ENCODE assay signal across 15 cellular contexts in genomic region chr18:79796016-79796415, GRCh38. TPM values are rescaled to one million over a fixed set of nuclear protein-coding genes. Genes with fewer than 3 reads are reported as not detected.
"Had no signal": no experiment of that assay in that cellular context is flagged by ENCODE, and none has a peak within 500 bp of the region (broad histone marks: within the 10 kb centered on the region; RNA-seq: fewer than 3 reads in every experiment).

No MANE protein-coding gene starts in this region.

- ATAC-seq: activated CD4-positive, alpha-beta T cell treated with anti-CD3 and anti-CD28 coated beads for 36 hours; activated CD8-positive, alpha-beta T cell treated with anti-CD3 and anti-CD28 coated beads, Interleukin-2, amount 10 ng/mL, durations not matched to agents 7 days and 5 days; foreskin keratinocyte; left lobe of liver; pancreas; stimulated activated effector memory CD8-positive, alpha-beta T cell treated with anti-CD3 and anti-CD28 coated beads, Interleukin-12 subunit alpha, Interleukin-12 subunit beta, amount 100 ng/mL, for 72 hours had no signal

- DNase-seq: activated CD4-positive, alpha-beta T cell treated with anti-CD3 and anti-CD28 coated beads for 36 hours; activated CD8-positive, alpha-beta memory T cell treated with anti-CD3 and anti-CD28 coated beads, Interleukin-2, amount 50 U/mL, for 48 hours; activated CD8-positive, alpha-beta T cell treated with anti-CD3 and anti-CD28 coated beads, Interleukin-2, amount 10 ng/mL, durations not matched to agents 7 days and 5 days; foreskin keratinocyte; retina; T-helper 9 cell; tibial artery; WERI-Rb-1 had no signal

- H3K27ac ChIP-seq: esophagus muscularis mucosa, foreskin keratinocyte, pancreas, tibial artery, WERI-Rb-1 had no signal

- H3K4me1 ChIP-seq: foreskin keratinocyte had no signal

- H3K9me3 ChIP-seq: esophagus muscularis mucosa, pancreas, tibial artery had no signal

- H3K36me3 ChIP-seq: esophagus muscularis mucosa, pancreas, tibial artery, WERI-Rb-1 had no signal

- H3K4me3 ChIP-seq: esophagus muscularis mucosa, pancreas, smooth muscle cell, tibial artery had no signal

RNA-seq across cellular contexts. Expression of gene KCNG2, which starts 1.7 kb away (rescaled TPM):
- total RNA-seq: activated CD4-positive, alpha-beta T cell treated with anti-CD3 and anti-CD28 coated beads for 36 hours; activated CD8-positive, alpha-beta T cell treated with anti-CD3 and anti-CD28 coated beads, Interleukin-2, amount 10 ng/mL, durations not matched to agents 7 days and 5 days; chondrocyte; foreskin keratinocyte; left lobe of liver; smooth muscle cell had no signal
- polyA plus RNA-seq: foreskin keratinocyte, neural cell, pancreas had no signal
